2 cellular contexts compared by ENCODE assay signal in genomic region chr7:102410918-102411317, GRCh38.
TF ChIP-seq lines count a peak whose summit lies in the region.

No MANE protein-coding gene starts in this region.

TF ChIP-seq in HEK293, 187 proteins besides CTCF, POLR2A, EP300 and RAD21:
- TF ChIP-seq ZNF121 (tag by site-specific recombination; IDR thresholded peaks at IDR 0.05) (peak; percentile 57), ZBTB48 (tag by site-specific recombination; IDR thresholded peaks at IDR 0.05) (no peak)

TF ChIP-seq in K562, 482 proteins besides CTCF, POLR2A, EP300 and RAD21:
- TF ChIP-seq ZNF124 (CRISPR knock-in tag; IDR thresholded peaks at IDR 0.05) (no peak), ZNF121 (CRISPR knock-in tag; conservative IDR thresholded peaks at IDR 0.05) (peak; percentile 75)
